In genomic region chr1:19862944-19863343, GRCh38 we compare ENCODE assay signal across 20 cellular contexts. TPM values are rescaled to one million over a fixed set of nuclear protein-coding genes. Genes with fewer than 3 reads are reported as not detected.
DNase-seq lines count a peak whose midpoint lies in the region; ATAC-seq and TF ChIP-seq lines count a peak whose summit lies in the region.
"Had no signal": no experiment of that assay in that cellular context is flagged by ENCODE, and none has a peak within 500 bp of the region (broad histone marks: within the 10 kb centered on the region; RNA-seq: fewer than 3 reads in every experiment).

No MANE protein-coding gene starts in this region.

- no peaks in the 10 kb centered on the region for H3K4me1 Mint-ChIP-seq in activated naive CD4-positive, alpha-beta T cell treated with anti-CD3 and anti-CD28 coated beads, Interleukin-2, amount 50 U/mL, for 24 hours
- H3K4me1 Mint-ChIP-seq in activated naive CD4-positive, alpha-beta T cell treated with anti-CD3 and anti-CD28 coated beads, Interleukin-2, amount 10 ng/mL, durations not matched to agents 7 days and 5 days = no peaks in the 10 kb centered on the region
- H3K4me1 Mint-ChIP-seq in HFFc6 (ENCODE audit: low read depth) (peaks cover 73% of the 10 kb centered on the region), WTC11 (no peaks in the 10 kb centered on the region)
- H3K4me1 Mint-ChIP-seq in activated CD4-positive, alpha-beta memory T cell treated with anti-CD3 and anti-CD28 coated beads for 36 hours (ENCODE audit: low read depth) = no peaks in the 10 kb centered on the region

- DNase-seq in activated naive CD4-positive, alpha-beta T cell treated with anti-CD3 and anti-CD28 coated beads, Interleukin-2, amount 10 ng/mL, durations not matched to agents 7 days and 5 days = no peak
- no peak for DNase-seq in HFFc6
- no peak for DNase-seq in WTC11 (ENCODE audit: low spot score)
- no peak for DNase-seq in uterus
- DNase-seq in RWPE1 (ENCODE audit: low spot score) = no peak
- DNase-seq in activated CD4-positive, alpha-beta memory T cell treated with anti-CD3 and anti-CD28 coated beads for 36 hours = no peak
- DNase-seq: AML-193; Caco-2; CD4-positive, alpha-beta T cell; DMS153; DMS79; GDM1; GOT3; H7 had no signal

- POLR2A ChIA-PET in WTC11 (lab: Charles Lee) (no interaction called here), RWPE1 (lab: Yijun Ruan, JAX; ENCODE audit: low non-redundant PET) (no interaction called here)
- POLR2A ChIA-PET in activated CD4-positive, alpha-beta memory T cell treated with anti-CD3 and anti-CD28 coated beads for 36 hours (lab: Charles Lee) = no interaction called here

- no peaks in the 10 kb centered on the region for H3K9me3 ChIP-seq in uterus

- no peaks in the 10 kb centered on the region for H3K36me3 ChIP-seq in uterus

- intact Hi-C loops in uterus (cut with DNase I; ENCODE audit: low total_unique reads) = no loop called here
- intact Hi-C loops in activated CD4-positive, alpha-beta memory T cell treated with anti-CD3 and anti-CD28 coated beads for 36 hours (cut with micrococcal nuclease) = no loop called here

- no peak overlapping the region for H3K4me3 ChIP-seq in uterus
- H3K4me3 ChIP-seq: A549 had no signal

- peaks cover 9% of the 10 kb centered on the region for H3K27me3 Mint-ChIP-seq in activated naive CD4-positive, alpha-beta T cell treated with anti-CD3 and anti-CD28 coated beads, Interleukin-2, amount 50 U/mL, for 24 hours
- peaks cover 19% of the 10 kb centered on the region for H3K27me3 Mint-ChIP-seq in activated naive CD4-positive, alpha-beta T cell treated with anti-CD3 and anti-CD28 coated beads, Interleukin-2, amount 10 ng/mL, durations not matched to agents 7 days and 5 days
- H3K27me3 Mint-ChIP-seq in HFFc6 (ENCODE audit: insufficient read depth) (peaks cover 2% of the 10 kb centered on the region; the same call in 1 of the 2 replicates), WTC11 (ENCODE audit: low read depth) (peaks cover 30% of the 10 kb centered on the region)
- peaks cover 24% of the 10 kb centered on the region for H3K27me3 Mint-ChIP-seq in activated CD4-positive, alpha-beta memory T cell treated with anti-CD3 and anti-CD28 coated beads for 36 hours

- TF ChIP-seq CTCF in HFFc6 (IDR thresholded peaks at IDR 0.05) (no peak), WTC11 (IDR thresholded peaks at IDR 0.05) (no peak), uterus (IDR thresholded peaks at IDR 0.05) (no peak), RWPE1 (conservative IDR thresholded peaks at IDR 0.05; ENCODE audit: low read depth) (no peak)

- ATAC-seq in WTC11 = no peak
- ATAC-seq: A549, HCT116 had no signal

- H3K27ac ChIP-seq in uterus (peak overlapping the region; percentile 75 to 92), RWPE1 (no peak overlapping the region)
- H3K27ac ChIP-seq: 22Rv1, A549, C4-2B had no signal

- H3K4me1 ChIP-seq in uterus = no peaks in the 10 kb centered on the region

- no peaks in the 10 kb centered on the region for H3K9me3 Mint-ChIP-seq in activated naive CD4-positive, alpha-beta T cell treated with anti-CD3 and anti-CD28 coated beads, Interleukin-2, amount 50 U/mL, for 24 hours
- peaks cover 6% of the 10 kb centered on the region for H3K9me3 Mint-ChIP-seq in activated naive CD4-positive, alpha-beta T cell treated with anti-CD3 and anti-CD28 coated beads, Interleukin-2, amount 10 ng/mL, durations not matched to agents 7 days and 5 days
- peaks cover 8% of the 10 kb centered on the region for H3K9me3 Mint-ChIP-seq in HFFc6
- peaks cover 14% of the 10 kb centered on the region for H3K9me3 Mint-ChIP-seq in WTC11
- H3K9me3 Mint-ChIP-seq in activated CD4-positive, alpha-beta memory T cell treated with anti-CD3 and anti-CD28 coated beads for 36 hours = peaks cover 8% of the 10 kb centered on the region

- no peak for TF ChIP-seq POLR2A in uterus (IDR thresholded peaks at IDR 0.05)

- no peak overlapping the region for H3K4me3 Mint-ChIP-seq in activated naive CD4-positive, alpha-beta T cell treated with anti-CD3 and anti-CD28 coated beads, Interleukin-2, amount 50 U/mL, for 24 hours
- no peak overlapping the region for H3K4me3 Mint-ChIP-seq in activated naive CD4-positive, alpha-beta T cell treated with anti-CD3 and anti-CD28 coated beads, Interleukin-2, amount 10 ng/mL, durations not matched to agents 7 days and 5 days
- H3K4me3 Mint-ChIP-seq in HFFc6 (peak overlapping the region; percentile 19; the same call in 1 of the 2 replicates), WTC11 (no peak overlapping the region)
- H3K4me3 Mint-ChIP-seq in activated CD4-positive, alpha-beta memory T cell treated with anti-CD3 and anti-CD28 coated beads for 36 hours = no peak overlapping the region
- H3K4me3 Mint-ChIP-seq: CD4-positive, alpha-beta T cell had no signal

- no peaks in the 10 kb centered on the region for H3K27me3 ChIP-seq in uterus

- CTCF ChIA-PET in activated naive CD4-positive, alpha-beta T cell treated with anti-CD3 and anti-CD28 coated beads, Interleukin-2, amount 10 ng/mL, durations not matched to agents 7 days and 5 days (lab: Charles Lee) = no interaction called here
- CTCF ChIA-PET in WTC11 (lab: Charles Lee) (no interaction called here), RWPE1 (lab: Yijun Ruan, JAX) (interaction anchor here (0.7 kb wide), 1 partner anchor 95 kb away, joined by 5 read pairs; no protein-coding TSS in a partner anchor)
- CTCF ChIA-PET in activated CD4-positive, alpha-beta memory T cell treated with anti-CD3 and anti-CD28 coated beads for 36 hours (lab: Charles Lee) = no interaction called here

- H3K27ac Mint-ChIP-seq in activated naive CD4-positive, alpha-beta T cell treated with anti-CD3 and anti-CD28 coated beads, Interleukin-2, amount 50 U/mL, for 24 hours = peak overlapping the region; percentile 32
- H3K27ac Mint-ChIP-seq in activated naive CD4-positive, alpha-beta T cell treated with anti-CD3 and anti-CD28 coated beads, Interleukin-2, amount 10 ng/mL, durations not matched to agents 7 days and 5 days = no peak overlapping the region
- H3K27ac Mint-ChIP-seq in HFFc6 (no peak overlapping the region), WTC11 (no peak overlapping the region)
- H3K27ac Mint-ChIP-seq in activated CD4-positive, alpha-beta memory T cell treated with anti-CD3 and anti-CD28 coated beads for 36 hours = no peak overlapping the region
- H3K27ac Mint-ChIP-seq: CD4-positive, alpha-beta T cell had no signal

- no peaks in the 10 kb centered on the region for H3K36me3 Mint-ChIP-seq in activated naive CD4-positive, alpha-beta T cell treated with anti-CD3 and anti-CD28 coated beads, Interleukin-2, amount 50 U/mL, for 24 hours
- no peaks in the 10 kb centered on the region for H3K36me3 Mint-ChIP-seq in activated naive CD4-positive, alpha-beta T cell treated with anti-CD3 and anti-CD28 coated beads, Interleukin-2, amount 10 ng/mL, durations not matched to agents 7 days and 5 days
- H3K36me3 Mint-ChIP-seq in HFFc6 (ENCODE audit: low read depth) = peaks cover 6% of the 10 kb centered on the region
- H3K36me3 Mint-ChIP-seq in WTC11 = peaks cover 5% of the 10 kb centered on the region
- H3K36me3 Mint-ChIP-seq in activated CD4-positive, alpha-beta memory T cell treated with anti-CD3 and anti-CD28 coated beads for 36 hours = peaks cover 2% of the 10 kb centered on the region

TF ChIP-seq in WTC11, 78 proteins besides CTCF, POLR2A, EP300 and RAD21:
- TF ChIP-seq NFE2L1 (CRISPR knock-in tag; IDR thresholded peaks at IDR 0.05) = no peak
- TF ChIP-seq ZNF317 (CRISPR knock-in tag; IDR thresholded peaks at IDR 0.05; ENCODE audit: borderline replicate concordance, low read depth) = peak; percentile 81
TF ChIP-seq in WTC11: peak in this region for 1.

RNA-seq across cellular contexts. Expression of gene OTUD3, which starts 19.3 kb away (rescaled TPM):
- 1 to 10 TPM; 5.4 to 8.3 (median 7.5) TPM for total RNA-seq in HFFc6 (2021; fragmentation: NEBNext Ultra II Directional; extraction: Animal tissue kit (Norgen Biotek cat#: 25700))
- total RNA-seq in WTC11 (2021) (16.1 to 19.4 TPM (median 16.4 TPM) in 3 replicates), uterus (10 to 100 TPM in 2 of 4 donors, 1 to 10 TPM in 2; 2.6 to 20.8 (median 10.7) TPM)
- 1 to 10 TPM; 6.9 to 8.4 TPM for total RNA-seq in activated CD4-positive, alpha-beta memory T cell treated with anti-CD3 and anti-CD28 coated beads for 36 hours

RNA-seq across cellular contexts. Expression of gene RNF186, which starts 47.9 kb away (rescaled TPM):
- total RNA-seq in HFFc6 (2021; fragmentation: NEBNext Ultra II Directional; extraction: Animal tissue kit (Norgen Biotek cat#: 25700)) = not detected
- total RNA-seq in WTC11 (2021) (not detected in 3 replicates), uterus (under 1 TPM in 1 of 4 donors, not detected in 3; 0.29 TPM)
- not detected for total RNA-seq in activated CD4-positive, alpha-beta memory T cell treated with anti-CD3 and anti-CD28 coated beads for 36 hours
- total RNA-seq: Caco-2; CD4-positive, alpha-beta T cell; Daoy; H7 had no signal
